1 cellular context compared by ENCODE assay signal in the genomic region with DNA sequence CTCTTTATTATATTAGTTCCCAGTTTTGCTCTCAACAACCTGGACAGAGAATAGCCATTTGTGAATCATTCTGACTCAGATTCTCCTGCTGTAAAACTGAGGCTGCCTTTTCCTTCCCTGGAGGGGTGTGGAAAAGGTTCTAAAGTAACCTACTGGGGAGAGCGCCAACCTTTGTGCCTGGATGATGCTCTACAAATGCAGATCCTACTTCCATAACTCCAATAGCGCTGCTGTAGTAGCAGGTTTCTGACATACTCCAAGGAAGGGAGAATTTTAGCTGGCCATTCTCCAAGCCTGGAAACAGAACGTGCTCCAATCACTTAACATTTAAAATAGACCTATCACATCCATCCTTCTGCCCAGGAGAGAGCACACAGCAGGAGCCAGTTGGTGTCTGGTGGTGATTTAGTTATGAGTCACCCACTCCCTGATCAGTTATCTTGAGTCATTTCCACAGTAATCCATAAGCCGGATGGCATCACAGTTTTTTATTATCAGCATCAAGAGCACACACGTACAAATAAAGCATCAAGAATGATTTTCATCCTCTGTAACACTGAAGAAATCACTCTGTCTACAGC.
TF ChIP-seq lines count a peak whose summit lies in the region.

No MANE protein-coding gene starts in this region.

TF ChIP-seq in K562, 482 proteins besides CTCF, POLR2A, EP300 and RAD21 (continued from another document):
- TF ChIP-seq, protein P1, sequence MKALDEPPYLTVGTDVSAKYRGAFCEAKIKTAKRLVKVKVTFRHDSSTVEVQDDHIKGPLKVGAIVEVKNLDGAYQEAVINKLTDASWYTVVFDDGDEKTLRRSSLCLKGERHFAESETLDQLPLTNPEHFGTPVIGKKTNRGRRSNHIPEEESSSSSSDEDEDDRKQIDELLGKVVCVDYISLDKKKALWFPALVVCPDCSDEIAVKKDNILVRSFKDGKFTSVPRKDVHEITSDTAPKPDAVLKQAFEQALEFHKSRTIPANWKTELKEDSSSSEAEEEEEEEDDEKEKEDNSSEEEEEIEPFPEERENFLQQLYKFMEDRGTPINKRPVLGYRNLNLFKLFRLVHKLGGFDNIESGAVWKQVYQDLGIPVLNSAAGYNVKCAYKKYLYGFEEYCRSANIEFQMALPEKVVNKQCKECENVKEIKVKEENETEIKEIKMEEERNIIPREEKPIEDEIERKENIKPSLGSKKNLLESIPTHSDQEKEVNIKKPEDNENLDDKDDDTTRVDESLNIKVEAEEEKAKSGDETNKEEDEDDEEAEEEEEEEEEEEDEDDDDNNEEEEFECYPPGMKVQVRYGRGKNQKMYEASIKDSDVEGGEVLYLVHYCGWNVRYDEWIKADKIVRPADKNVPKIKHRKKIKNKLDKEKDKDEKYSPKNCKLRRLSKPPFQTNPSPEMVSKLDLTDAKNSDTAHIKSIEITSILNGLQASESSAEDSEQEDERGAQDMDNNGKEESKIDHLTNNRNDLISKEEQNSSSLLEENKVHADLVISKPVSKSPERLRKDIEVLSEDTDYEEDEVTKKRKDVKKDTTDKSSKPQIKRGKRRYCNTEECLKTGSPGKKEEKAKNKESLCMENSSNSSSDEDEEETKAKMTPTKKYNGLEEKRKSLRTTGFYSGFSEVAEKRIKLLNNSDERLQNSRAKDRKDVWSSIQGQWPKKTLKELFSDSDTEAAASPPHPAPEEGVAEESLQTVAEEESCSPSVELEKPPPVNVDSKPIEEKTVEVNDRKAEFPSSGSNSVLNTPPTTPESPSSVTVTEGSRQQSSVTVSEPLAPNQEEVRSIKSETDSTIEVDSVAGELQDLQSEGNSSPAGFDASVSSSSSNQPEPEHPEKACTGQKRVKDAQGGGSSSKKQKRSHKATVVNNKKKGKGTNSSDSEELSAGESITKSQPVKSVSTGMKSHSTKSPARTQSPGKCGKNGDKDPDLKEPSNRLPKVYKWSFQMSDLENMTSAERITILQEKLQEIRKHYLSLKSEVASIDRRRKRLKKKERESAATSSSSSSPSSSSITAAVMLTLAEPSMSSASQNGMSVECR (CRISPR knock-in tag; IDR thresholded peaks at IDR 0.05), result no peak
- TF ChIP-seq CBFB (CRISPR knock-in tag; IDR thresholded peaks at IDR 0.05) (no peak), FOSL1 (tag; conservative IDR thresholded peaks at IDR 0.05) (peak; percentile 89), MYBL2 (IDR thresholded peaks at IDR 0.05; ENCODE audit: low read depth) (no peak), MYBL2 (CRISPR knock-in tag; IDR thresholded peaks at IDR 0.05; ENCODE audit: borderline replicate concordance) (no peak), SP1 (CRISPR knock-in tag; IDR thresholded peaks at IDR 0.05) (no peak), EP400 (IDR thresholded peaks at IDR 0.05) (no peak), POLR3G (IDR thresholded peaks at IDR 0.05; ENCODE audit: extremely low read depth, insufficient read length, insufficient replicate concordance) (no peak), PHB (CRISPR knock-in tag; IDR thresholded peaks at IDR 0.05) (no peak), GATA2 (CRISPR knock-in tag; IDR thresholded peaks at IDR 0.05) (no peak), CHD2 (IDR thresholded peaks at IDR 0.05; ENCODE audit: low read depth, low read length) (no peak), NR1H2 (CRISPR knock-in tag; IDR thresholded peaks at IDR 0.05) (no peak), MIER1 (IDR thresholded peaks at IDR 0.05; ENCODE audit: low read depth) (no peak), ZNF699 (CRISPR knock-in tag; IDR thresholded peaks at IDR 0.05; ENCODE audit: insufficient replicate concordance) (no peak), IRF9 (tag; IDR thresholded peaks at IDR 0.05) (no peak), JUND (IDR thresholded peaks at IDR 0.05; ENCODE audit: borderline replicate concordance, low read depth, low read length) (peak; percentile 40; the same call in 1 of the 2 replicates), JUND (tag; IDR thresholded peaks at IDR 0.05; ENCODE audit: borderline replicate concordance, low read depth, low read length) (no peak), ZNF24 (IDR thresholded peaks at IDR 0.05) (no peak), HLTF (IDR thresholded peaks at IDR 0.05) (no peak), ARNT (IDR thresholded peaks at IDR 0.05) (no peak), ZNF551 (CRISPR knock-in tag; IDR thresholded peaks at IDR 0.05) (no peak), PHF20 (IDR thresholded peaks at IDR 0.05; ENCODE audit: partially characterized antibody) (no peak), ZNF830 (CRISPR knock-in tag; IDR thresholded peaks at IDR 0.05) (no peak), CBFA2T3 (IDR thresholded peaks at IDR 0.05) (peak; percentile 49), BRD4 (IDR thresholded peaks at IDR 0.05) (no peak), GTF2E2 (tag; IDR thresholded peaks at IDR 0.05) (no peak), HNRNPLL (IDR thresholded peaks at IDR 0.05; ENCODE audit: low read depth, low read length, poor library complexity, severe bottlenecking) (no peak)
- TF ChIP-seq, protein P2, sequence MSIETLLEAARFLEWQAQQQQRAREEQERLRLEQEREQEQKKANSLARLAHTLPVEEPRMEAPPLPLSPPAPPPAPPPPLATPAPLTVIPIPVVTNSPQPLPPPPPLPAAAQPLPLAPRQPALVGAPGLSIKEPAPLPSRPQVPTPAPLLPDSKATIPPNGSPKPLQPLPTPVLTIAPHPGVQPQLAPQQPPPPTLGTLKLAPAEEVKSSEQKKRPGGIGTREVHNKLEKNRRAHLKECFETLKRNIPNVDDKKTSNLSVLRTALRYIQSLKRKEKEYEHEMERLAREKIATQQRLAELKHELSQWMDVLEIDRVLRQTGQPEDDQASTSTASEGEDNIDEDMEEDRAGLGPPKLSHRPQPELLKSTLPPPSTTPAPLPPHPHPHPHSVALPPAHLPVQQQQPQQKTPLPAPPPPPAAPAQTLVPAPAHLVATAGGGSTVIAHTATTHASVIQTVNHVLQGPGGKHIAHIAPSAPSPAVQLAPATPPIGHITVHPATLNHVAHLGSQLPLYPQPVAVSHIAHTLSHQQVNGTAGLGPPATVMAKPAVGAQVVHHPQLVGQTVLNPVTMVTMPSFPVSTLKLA (conservative IDR thresholded peaks at IDR 0.05), result no peak
- TF ChIP-seq, protein P3, sequence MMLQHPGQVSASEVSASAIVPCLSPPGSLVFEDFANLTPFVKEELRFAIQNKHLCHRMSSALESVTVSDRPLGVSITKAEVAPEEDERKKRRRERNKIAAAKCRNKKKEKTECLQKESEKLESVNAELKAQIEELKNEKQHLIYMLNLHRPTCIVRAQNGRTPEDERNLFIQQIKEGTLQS (IDR thresholded peaks at IDR 0.05), result peak; percentile 36
- TF ChIP-seq, protein P3 (CRISPR knock-in tag; conservative IDR thresholded peaks at IDR 0.05), result no peak
- TF ChIP-seq, protein P4, sequence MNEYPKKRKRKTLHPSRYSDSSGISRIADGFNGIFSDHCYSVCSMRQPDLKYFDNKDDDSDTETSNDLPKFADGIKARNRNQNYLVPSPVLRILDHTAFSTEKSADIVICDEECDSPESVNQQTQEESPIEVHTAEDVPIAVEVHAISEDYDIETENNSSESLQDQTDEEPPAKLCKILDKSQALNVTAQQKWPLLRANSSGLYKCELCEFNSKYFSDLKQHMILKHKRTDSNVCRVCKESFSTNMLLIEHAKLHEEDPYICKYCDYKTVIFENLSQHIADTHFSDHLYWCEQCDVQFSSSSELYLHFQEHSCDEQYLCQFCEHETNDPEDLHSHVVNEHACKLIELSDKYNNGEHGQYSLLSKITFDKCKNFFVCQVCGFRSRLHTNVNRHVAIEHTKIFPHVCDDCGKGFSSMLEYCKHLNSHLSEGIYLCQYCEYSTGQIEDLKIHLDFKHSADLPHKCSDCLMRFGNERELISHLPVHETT (CRISPR knock-in tag; conservative IDR thresholded peaks at IDR 0.05 in 1 of 2, IDR thresholded peaks at IDR 0.05 in 1 of 2), result no peak
